Comparison of ENCODE assay signal across 8 cellular contexts in the genomic region with DNA sequence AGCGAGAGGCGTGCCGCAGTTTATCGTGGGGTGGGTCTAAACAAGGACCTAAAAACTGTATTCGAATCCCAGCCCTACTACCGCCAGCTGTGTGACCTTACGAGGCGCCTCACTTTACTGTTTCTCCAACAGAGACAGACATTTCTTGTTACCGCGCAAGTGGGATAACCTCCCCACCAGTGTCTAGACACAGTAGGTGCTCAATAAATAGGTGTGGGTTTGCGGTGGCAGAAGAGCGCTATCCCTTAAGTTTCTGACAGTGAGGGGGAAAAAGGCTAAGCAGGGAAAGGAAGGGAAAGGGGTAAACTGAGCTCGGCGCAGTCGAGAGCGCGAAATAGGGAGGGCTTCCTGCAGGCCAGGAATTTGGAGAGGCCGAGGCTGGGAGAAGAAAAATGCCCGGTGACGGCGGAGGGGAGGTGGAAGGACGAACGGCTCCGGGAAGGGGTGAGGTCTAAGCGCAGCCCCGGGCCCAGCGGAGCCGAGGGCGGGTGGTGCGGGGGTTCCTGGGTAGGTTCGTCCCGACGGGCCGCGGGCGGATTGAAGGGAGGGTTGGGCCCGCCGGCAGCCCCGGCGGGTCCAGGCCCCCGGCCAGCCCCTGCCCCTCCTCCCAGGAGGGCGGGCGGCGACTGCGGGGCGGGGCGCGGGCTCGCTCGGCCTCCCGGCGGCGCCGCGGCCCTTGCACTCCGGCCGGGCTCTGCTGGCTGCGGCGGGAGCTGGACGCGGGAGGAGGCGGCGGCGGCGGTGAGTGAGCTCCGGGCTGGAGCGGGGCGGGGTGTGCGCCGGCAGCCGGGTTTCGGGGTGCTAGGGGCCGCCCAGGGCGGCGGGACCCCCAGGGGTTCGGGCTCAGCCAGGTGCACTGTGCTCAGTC. TPM values are rescaled to one million over a fixed set of nuclear protein-coding genes. Genes with fewer than 3 reads are reported as not detected.
DNase-seq lines count a peak whose midpoint lies in the region; ATAC-seq and TF ChIP-seq lines count a peak whose summit lies in the region.
"Had no signal": no experiment of that assay in that cellular context is flagged by ENCODE, and none has a peak within 500 bp of the region (broad histone marks: within the 10 kb centered on the region; RNA-seq: fewer than 3 reads in every experiment).

A gene with protein sequence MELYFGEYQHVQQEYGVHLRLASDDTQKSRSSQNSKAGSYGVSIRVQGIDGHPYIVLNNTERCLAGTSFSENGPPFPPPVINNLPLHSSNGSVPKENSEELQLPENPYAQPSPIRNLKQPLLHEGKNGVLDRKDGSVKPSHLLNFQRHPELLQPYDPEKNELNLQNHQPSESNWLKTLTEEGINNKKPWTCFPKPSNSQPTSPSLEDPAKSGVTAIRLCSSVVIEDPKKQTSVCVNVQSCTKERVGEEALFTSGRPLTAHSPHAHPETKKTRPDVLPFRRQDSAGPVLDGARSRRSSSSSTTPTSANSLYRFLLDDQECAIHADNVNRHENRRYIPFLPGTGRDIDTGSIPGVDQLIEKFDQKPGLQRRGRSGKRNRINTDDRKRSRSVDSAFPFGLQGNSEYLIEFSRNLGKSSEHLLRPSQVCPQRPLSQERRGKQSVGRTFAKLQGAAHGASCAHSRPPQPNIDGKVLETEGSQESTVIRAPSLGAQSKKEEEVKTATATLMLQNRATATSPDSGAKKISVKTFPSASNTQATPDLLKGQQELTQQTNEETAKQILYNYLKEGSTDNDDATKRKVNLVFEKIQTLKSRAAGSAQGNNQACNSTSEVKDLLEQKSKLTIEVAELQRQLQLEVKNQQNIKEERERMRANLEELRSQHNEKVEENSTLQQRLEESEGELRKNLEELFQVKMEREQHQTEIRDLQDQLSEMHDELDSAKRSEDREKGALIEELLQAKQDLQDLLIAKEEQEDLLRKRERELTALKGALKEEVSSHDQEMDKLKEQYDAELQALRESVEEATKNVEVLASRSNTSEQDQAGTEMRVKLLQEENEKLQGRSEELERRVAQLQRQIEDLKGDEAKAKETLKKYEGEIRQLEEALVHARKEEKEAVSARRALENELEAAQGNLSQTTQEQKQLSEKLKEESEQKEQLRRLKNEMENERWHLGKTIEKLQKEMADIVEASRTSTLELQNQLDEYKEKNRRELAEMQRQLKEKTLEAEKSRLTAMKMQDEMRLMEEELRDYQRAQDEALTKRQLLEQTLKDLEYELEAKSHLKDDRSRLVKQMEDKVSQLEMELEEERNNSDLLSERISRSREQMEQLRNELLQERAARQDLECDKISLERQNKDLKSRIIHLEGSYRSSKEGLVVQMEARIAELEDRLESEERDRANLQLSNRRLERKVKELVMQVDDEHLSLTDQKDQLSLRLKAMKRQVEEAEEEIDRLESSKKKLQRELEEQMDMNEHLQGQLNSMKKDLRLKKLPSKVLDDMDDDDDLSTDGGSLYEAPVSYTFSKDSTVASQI (plus strand): TSS at position 679 of the 868 bp plus-strand sequence. CDS start 61,495 bp downstream, outside the sequence.

- H2BK15ac ChIP-seq in neuronal stem cell (ENCODE audit: low read length): peak within 1 kb of the TSS; percentile 56

- H4K8ac ChIP-seq in neuronal stem cell (ENCODE audit: low read depth, low read length): no peak within 1 kb of the TSS

- no peaks in the 10 kb centered on the region for H3K9me3 ChIP-seq in gastroesophageal sphincter
- no peaks in the 10 kb centered on the region for H3K9me3 ChIP-seq in neuronal stem cell (replicated peaks in 1 of 2; ENCODE audit: control insufficient read depth in 2 of 2, insufficient read depth in 1 of 2, low read depth in 1 of 2, low read length in 2 of 2)

- no peak within 1 kb of the TSS for H2AK5ac ChIP-seq in neuronal stem cell (ENCODE audit: low read depth, low read length)

- peak within 1 kb of the TSS; percentile 96 for H2AFZ ChIP-seq in neuronal stem cell (ENCODE audit: low read length)

- peak within 1 kb of the TSS; percentile 88 for H3K4me3 ChIP-seq in H7 (ENCODE audit: insufficient read depth, low read depth, low read length)
- peak within 1 kb of the TSS; percentile 49 for H3K4me3 ChIP-seq in WI38 (ENCODE audit: low read depth, low read length)
- peak within 1 kb of the TSS; percentile 65 to 83 for H3K4me3 ChIP-seq in gastroesophageal sphincter
- H3K4me3 ChIP-seq in neuronal stem cell (ENCODE audit: low read length in 2 of 2): peak within 1 kb of the TSS; percentile 57 to 77

- H3K36me3 ChIP-seq in H7 (replicated peaks; ENCODE audit: control insufficient read depth, insufficient read depth, low read length): no peaks in the 10 kb centered on the region
- H3K36me3 ChIP-seq in gastroesophageal sphincter: no peaks in the 10 kb centered on the region
- H3K36me3 ChIP-seq in neuronal stem cell (replicated peaks in 1 of 2; ENCODE audit: control insufficient read depth in 2 of 2, insufficient read depth in 2 of 2, low read length in 2 of 2): no peaks in the 10 kb centered on the region

- peaks cover 0 to 41% (median 0%) of the 10 kb centered on the region in 3 donors for H3K4me1 ChIP-seq in gastroesophageal sphincter
- peaks cover 2 to 5% of the 10 kb centered on the region in 2 donors for H3K4me1 ChIP-seq in neuronal stem cell (ENCODE audit: control insufficient read depth in 2 of 2, insufficient read depth in 1 of 2, low read depth in 1 of 2, low read length in 2 of 2)

- TF ChIP-seq POLR2A in gastroesophageal sphincter (IDR thresholded peaks at IDR 0.05): peak; percentile 37 to 53

- peak within 1 kb of the TSS; percentile 83 for H3K9ac ChIP-seq in neuronal stem cell (ENCODE audit: low read depth, low read length, poor library complexity)

- no peak within 1 kb of the TSS for H2BK12ac ChIP-seq in neuronal stem cell (ENCODE audit: low read length)

- H4K91ac ChIP-seq in neuronal stem cell (ENCODE audit: low read depth, low read length, poor library complexity): no peak within 1 kb of the TSS

- TF ChIP-seq CTCF in WI38 (IDR thresholded peaks at IDR 0.05; ENCODE audit: low read depth, low read length) (no peak), gastroesophageal sphincter (IDR thresholded peaks at IDR 0.05) (no peak)

- H3K79me1 ChIP-seq in neuronal stem cell (ENCODE audit: low read depth, low read length): no peaks in the 10 kb centered on the region

- peak within 1 kb of the TSS; percentile 80 for H3K4me2 ChIP-seq in neuronal stem cell (ENCODE audit: insufficient read depth, low read length, poor library complexity, severe bottlenecking)

- peak within 1 kb of the TSS; percentile 17 for H3K4ac ChIP-seq in neuronal stem cell (ENCODE audit: low read length)

- no peak within 1 kb of the TSS for H2BK5ac ChIP-seq in neuronal stem cell (ENCODE audit: low read length)

- peak within 1 kb of the TSS; percentile 94 for H3K18ac ChIP-seq in neuronal stem cell (ENCODE audit: low read length)

- peak; percentile 90 for ATAC-seq in gastroesophageal sphincter
- no peak for ATAC-seq in activated CD4-positive, CD25-positive, alpha-beta regulatory T cell treated with anti-CD3 and anti-CD28 coated beads, Interleukin-2, amount 50 U/mL, for 24 hours

- 8 to 51% methylated on average over 11 to 24 of the region's 76 CpGs for WGBS in gastroesophageal sphincter (ENCODE audit: low coverage in 1 of 2), 2 donors
- no CpG with 5 or more reads among the region's 76 CpGs for WGBS in neuronal stem cell (ENCODE audit: extremely low coverage in 2 of 2, insufficient read length in 2 of 2, insufficient replicate concordance in 1 of 2), 2 donors

- peak within 1 kb of the TSS; percentile 29 for H3K23ac ChIP-seq in neuronal stem cell (ENCODE audit: low read depth, low read length, poor library complexity)

- peak; percentile 95 for DNase-seq in H7
- DNase-seq in neuronal stem cell (ENCODE audit: low spot score): peak; percentile 57
- DNase-seq in DMS79 (lab: John Stamatoyannopoulos, UW): no peak
- no peak for DNase-seq in cortex of kidney (lab: John Stamatoyannopoulos, UW)

- H3K27ac ChIP-seq in gastroesophageal sphincter (peak within 1 kb of the TSS in 3 of 4 donors; percentile 62 to 81 (median 70)), neuronal stem cell (replicated peaks; ENCODE audit: low read length) (no peak within 1 kb of the TSS)

- H3K14ac ChIP-seq in neuronal stem cell (ENCODE audit: low read length): no peak within 1 kb of the TSS

- no peak within 1 kb of the TSS for H2BK120ac ChIP-seq in neuronal stem cell (ENCODE audit: low read depth, low read length)

- TF ChIP-seq EP300 in gastroesophageal sphincter (IDR thresholded peaks at IDR 0.05): no peak

- H3K27me3 ChIP-seq in H7 (ENCODE audit: control insufficient read depth, insufficient read depth, low read length): peaks cover 11% of the 10 kb centered on the region
- peaks cover 8% of the 10 kb centered on the region for H3K27me3 ChIP-seq in gastroesophageal sphincter
- H3K27me3 ChIP-seq in neuronal stem cell (ENCODE audit: control insufficient read depth in 3 of 3, insufficient read depth in 3 of 3, low read depth in 1 of 3, low read length in 3 of 3): peaks cover 0 to 37% (median 0%) of the 10 kb centered on the region in 3 experiments

RNA-seq across cellular contexts. Expression of the gene that starts here (rescaled TPM):
- total RNA-seq in H7 (2014; rRNA removed; shearing (Covaris generic)): 10.6 and 17.0 TPM in 2 replicates
- 10 to 100 TPM in 3 of 4 donors, 1 to 10 TPM in 1; 8.5 to 36.4 (median 16.7) TPM for total RNA-seq in gastroesophageal sphincter
- 2.3 TPM for polyA plus RNA-seq in neuronal stem cell (2013, experiment 1 of 2)
- polyA plus RNA-seq in neuronal stem cell (2013, experiment 2 of 2): 2.3 TPM
- total RNA-seq: T-helper 1 cell treated with Interleukin-12 subunit alpha and Interleukin-12 subunit beta and Interleukin-4 antibody, amounts not matched to agents 30 ng/mL and 1 ng/mL, for 36 hours had no signal

Comparison
In these comparisons a context has a peak if more than half of its experiments do, and no peak if none do; other contexts are left out.
1. DNase-seq: peak in H7 (single experiment) and neuronal stem cell (single experiment); none in DMS79 (single experiment) and cortex of kidney (single experiment).
2. Peak in every context shown above with its lines, with median percentiles within 50 percentile points of each other: H3K4me3 ChIP-seq.